ENCODE assay signal across 8 cellular contexts in the genomic region with DNA sequence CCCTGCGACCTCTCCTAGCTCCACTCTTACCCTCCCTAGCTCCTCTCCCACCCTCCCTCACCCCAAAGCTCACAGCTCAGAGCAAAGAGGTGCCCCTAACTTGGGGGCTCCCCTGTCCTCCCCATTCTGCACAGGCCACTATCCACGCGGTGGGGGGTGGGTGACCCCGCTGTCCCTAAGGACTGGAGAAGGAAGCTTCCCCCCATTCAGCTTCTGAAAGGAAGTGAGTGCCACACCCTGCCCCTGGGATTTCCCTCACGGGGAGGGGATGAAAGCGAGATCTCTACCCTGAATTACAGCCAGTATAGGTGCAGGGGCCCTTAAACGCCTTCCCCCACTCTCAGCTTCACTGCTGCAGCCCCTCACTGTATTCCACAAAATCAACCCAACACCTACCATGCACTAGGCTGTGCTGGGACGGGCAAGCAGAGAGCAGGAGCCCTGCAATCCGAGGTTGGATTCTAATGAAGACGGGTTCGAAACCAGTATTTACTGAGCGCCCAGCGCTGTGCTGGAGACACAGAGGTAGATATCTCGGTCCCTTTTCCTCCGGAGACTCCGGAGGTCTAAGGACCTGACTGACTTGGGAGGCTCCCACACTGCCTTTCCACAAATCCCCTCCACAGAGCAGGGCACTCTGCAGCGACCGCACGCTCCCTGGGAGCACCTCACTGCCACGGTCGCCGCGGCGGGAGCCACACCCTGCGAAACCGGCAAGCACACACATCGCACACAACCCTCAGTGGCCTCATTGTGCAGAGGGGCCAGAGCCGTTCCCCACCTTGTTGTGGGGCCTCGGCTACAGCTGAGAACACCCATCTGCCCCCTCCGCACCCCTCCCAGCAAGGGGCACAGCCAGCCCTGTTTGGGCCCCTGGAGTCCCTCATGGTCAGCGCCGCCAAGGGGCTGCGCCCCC. TPM values are rescaled to one million over a fixed set of nuclear protein-coding genes. Genes with fewer than 3 reads are reported as not detected.
DNase-seq lines count a peak whose midpoint lies in the region; ATAC-seq and TF ChIP-seq lines count a peak whose summit lies in the region.

No MANE protein-coding gene starts in this region.

- no peaks in the 10 kb centered on the region for H3K36me3 ChIP-seq in prostate gland

- H3K4me1 ChIP-seq in prostate gland (replicated peaks): peaks cover 53% of the 10 kb centered on the region

- no peaks in the 10 kb centered on the region for H3K36me3 Mint-ChIP-seq in activated CD8-positive, alpha-beta T cell treated with anti-CD3 and anti-CD28 coated beads for 36 hours (ENCODE audit: low read depth)

- ATAC-seq in activated CD8-positive, alpha-beta T cell treated with anti-CD3 and anti-CD28 coated beads for 36 hours: no peak
- ATAC-seq in HG03159 (IDR thresholded peaks at IDR 0.05; ENCODE audit: unreplicated experiment) (no peak), HG03108 (IDR thresholded peaks at IDR 0.05; ENCODE audit: unreplicated experiment) (no peak)

- POLR2A ChIA-PET in activated CD8-positive, alpha-beta T cell treated with anti-CD3 and anti-CD28 coated beads for 36 hours (lab: Charles Lee): interaction anchor here (0.7 to 3.9 kb wide), 9 partner anchors 9 to 336 kb away, joined by 3 to 38 read pairs (median 4); partner anchors contain the start of genes SLC3A2 and TUT1

- H3K27ac Mint-ChIP-seq in activated CD8-positive, alpha-beta T cell treated with anti-CD3 and anti-CD28 coated beads for 36 hours: peak overlapping the region; percentile 70

- peaks cover 3% of the 10 kb centered on the region for H3K27me3 Mint-ChIP-seq in activated CD8-positive, alpha-beta T cell treated with anti-CD3 and anti-CD28 coated beads for 36 hours

- H3K4me3 Mint-ChIP-seq in activated CD8-positive, alpha-beta T cell treated with anti-CD3 and anti-CD28 coated beads for 36 hours: peak overlapping the region; percentile 79

- peak overlapping the region; percentile 97 to 99 for H3K27ac ChIP-seq in prostate gland

- no peak for TF ChIP-seq POLR2A in prostate gland (IDR thresholded peaks at IDR 0.05)

- CTCF ChIA-PET in activated CD8-positive, alpha-beta T cell treated with anti-CD3 and anti-CD28 coated beads for 36 hours (lab: Charles Lee): interaction anchor here (1.1 to 10.6 kb wide), 11 partner anchors 8 to 167 kb away, joined by 3 to 186 read pairs (median 16); partner anchors contain the start of genes EEF1G and SCGB1A1

- DNase-seq in stimulated activated CD4-positive, alpha-beta T cell treated with anti-CD3 and anti-CD28 coated beads, Interleukin-4, amount 100 ng/mL, for 24 hours: peak; percentile 34
- no peak for DNase-seq in stimulated activated CD4-positive, alpha-beta T cell treated with anti-CD3 and anti-CD28 coated beads, Interleukin-12 subunit alpha, Interleukin-12 subunit beta, amount 100 ng/mL, for 4 hours
- peak; percentile 45 for DNase-seq in activated CD8-positive, alpha-beta T cell treated with anti-CD3 and anti-CD28 coated beads for 36 hours
- DNase-seq in fibroblast of villous mesenchyme (ENCODE audit: low read depth) (no peak), prostate gland (ENCODE audit: low spot score) (no peak), hypothalamus (lab: John Stamatoyannopoulos, UW) (no peak)

- H3K4me3 ChIP-seq in fibroblast of villous mesenchyme (ENCODE audit: low read depth, low read length) (peak overlapping the region; percentile 98), prostate gland (peak overlapping the region; percentile 93 to 98)

- H3K27me3 ChIP-seq in prostate gland (replicated peaks; ENCODE audit: insufficient read depth): no peaks in the 10 kb centered on the region

- no peaks in the 10 kb centered on the region for H3K9me3 Mint-ChIP-seq in activated CD8-positive, alpha-beta T cell treated with anti-CD3 and anti-CD28 coated beads for 36 hours

- no peaks in the 10 kb centered on the region for H3K9me3 ChIP-seq in prostate gland

- TF ChIP-seq CTCF in activated CD8-positive, alpha-beta T cell treated with anti-CD3 and anti-CD28 coated beads for 36 hours (IDR thresholded peaks at IDR 0.05): no peak
- no peak for TF ChIP-seq CTCF in fibroblast of villous mesenchyme (IDR thresholded peaks at IDR 0.05; ENCODE audit: insufficient read depth, low read depth, low read length)
- no peak for TF ChIP-seq CTCF in prostate gland (IDR thresholded peaks at IDR 0.05)

- intact Hi-C loops in activated CD8-positive, alpha-beta T cell treated with anti-CD3 and anti-CD28 coated beads for 36 hours (cut with micrococcal nuclease): no loop called here
- intact Hi-C loops in prostate gland (cut with DNase I): loop anchor here (2.0 to 5.0 kb wide), 4 partner anchors 16 to 97 kb away; partner anchors contain the start of genes EML3 and ROM1

- H3K4me1 Mint-ChIP-seq in activated CD8-positive, alpha-beta T cell treated with anti-CD3 and anti-CD28 coated beads for 36 hours (ENCODE audit: low read depth): peaks cover 68% of the 10 kb centered on the region

- WGBS in prostate gland: 12% methylated on average over 27 of the region's 33 CpGs

RNA-seq across cellular contexts. Expression of gene AHNAK, which starts 1.8 kb away (rescaled TPM):
- total RNA-seq in activated CD8-positive, alpha-beta T cell treated with anti-CD3 and anti-CD28 coated beads for 36 hours: 10 to 100 TPM; 41.1 to 43.0 TPM
- total RNA-seq in fibroblast of villous mesenchyme: 474 and 514 TPM in 2 replicates
- total RNA-seq in prostate gland: 100 to 1,000 TPM; 367 to 434 TPM

RNA-seq across cellular contexts. Expression of gene EEF1G, which starts 28.9 kb away (rescaled TPM):
- total RNA-seq in activated CD8-positive, alpha-beta T cell treated with anti-CD3 and anti-CD28 coated beads for 36 hours: 1,000 to 10,000 TPM; 1,925 to 1,979 TPM
- total RNA-seq in fibroblast of villous mesenchyme: 876 and 1,014 TPM in 2 replicates
- 1,000 to 10,000 TPM; 1,254 to 2,389 TPM for total RNA-seq in prostate gland

RNA-seq across cellular contexts. Expression of gene TUT1, which starts 46.5 kb away (rescaled TPM):
- total RNA-seq in activated CD8-positive, alpha-beta T cell treated with anti-CD3 and anti-CD28 coated beads for 36 hours: 10 to 100 TPM; 34.4 to 38.0 TPM
- total RNA-seq in fibroblast of villous mesenchyme: 4.3 and 5.2 TPM in 2 replicates
- 10 to 100 TPM; 26.6 to 30.6 TPM for total RNA-seq in prostate gland

RNA-seq across cellular contexts. Expression of gene MTA2, which starts 56.9 kb away (rescaled TPM):
- total RNA-seq in activated CD8-positive, alpha-beta T cell treated with anti-CD3 and anti-CD28 coated beads for 36 hours: 100 to 1,000 TPM; 159 to 164 TPM
- 145 and 197 TPM in 2 replicates for total RNA-seq in fibroblast of villous mesenchyme
- total RNA-seq in prostate gland: 100 to 1,000 TPM in 1 of 2 donors, 10 to 100 TPM in 1; 96.5 to 110 TPM

Comparison
In these comparisons a context has a peak if more than half of its experiments do, and no peak if none do; other contexts are left out.
1. DNase-seq: peak in stimulated activated CD4-positive, alpha-beta T cell treated with anti-CD3 and anti-CD28 coated beads, Interleukin-4, amount 100 ng/mL, for 24 hours (single experiment) and activated CD8-positive, alpha-beta T cell treated with anti-CD3 and anti-CD28 coated beads for 36 hours (single experiment); none in stimulated activated CD4-positive, alpha-beta T cell treated with anti-CD3 and anti-CD28 coated beads, Interleukin-12 subunit alpha, Interleukin-12 subunit beta, amount 100 ng/mL, for 4 hours (single experiment), fibroblast of villous mesenchyme (single experiment), prostate gland (single experiment) and hypothalamus (0 of 51).
2. RNA of gene AHNAK, which starts 1.8 kb away (total RNA-seq): 474 to 514 TPM in fibroblast of villous mesenchyme and 367 to 434 TPM in prostate gland; 41.1 to 43.0 TPM in activated CD8-positive, alpha-beta T cell treated with anti-CD3 and anti-CD28 coated beads for 36 hours; every median in the first group is over 4 times any median in the second.